ENCODE assay signal across 1 cellular context in genomic region chr9:22170162-22170932, GRCh38.
TF ChIP-seq lines count a peak whose summit lies in the region.

No MANE protein-coding gene starts in this region.

TF ChIP-seq in IMR-90, 13 proteins besides CTCF, POLR2A, EP300 and RAD21:
- TF ChIP-seq USF2 (IDR thresholded peaks at IDR 0.05; ENCODE audit: low read depth, low read length) (no peak), MXI1 (IDR thresholded peaks at IDR 0.05; ENCODE audit: borderline replicate concordance, low read depth, low read length) (no peak), MAFK (IDR thresholded peaks at IDR 0.05; ENCODE audit: low read depth, low read length) (0 out of 2 replicates have a peak, but pooled peaks have one; percentile 0), CEBPB (IDR thresholded peaks at IDR 0.05; ENCODE audit: low read depth, low read length) (peak; percentile 88), MAZ (IDR thresholded peaks at IDR 0.05; ENCODE audit: borderline replicate concordance, low read depth, low read length) (no peak), RCOR1 (IDR thresholded peaks at IDR 0.05; ENCODE audit: insufficient replicate concordance, low read length) (no peak)
